Comparison of ENCODE assay signal across 7 cellular contexts in the genomic region with DNA sequence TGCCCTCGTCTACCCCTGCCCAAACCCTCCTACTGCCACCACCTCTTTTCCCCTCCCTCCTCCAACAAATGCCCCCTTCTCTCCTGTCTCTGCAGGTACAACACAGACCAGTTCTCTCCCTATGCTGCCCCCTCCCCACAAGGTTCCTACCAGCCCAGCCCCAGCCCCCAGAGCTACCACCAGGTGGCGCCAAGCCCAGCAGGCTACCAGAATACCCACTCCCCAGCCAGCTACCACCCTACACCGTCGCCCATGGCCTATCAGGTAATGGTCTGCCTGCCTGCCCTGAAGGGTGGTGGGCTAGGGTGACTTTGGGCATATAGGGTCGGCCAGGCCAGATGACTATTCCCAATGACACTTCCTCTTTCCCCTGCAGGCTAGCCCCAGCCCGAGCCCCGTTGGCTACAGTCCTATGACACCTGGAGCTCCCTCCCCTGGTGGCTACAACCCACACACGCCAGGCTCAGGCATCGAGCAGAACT. TPM values are rescaled to one million over a fixed set of nuclear protein-coding genes. Genes with fewer than 3 reads are reported as not detected.
A peak's percentile ranks its signal among the peaks of the same experiment; 100 is the strongest.
DNase-seq lines count a peak whose midpoint lies in the region; ATAC-seq, FAIRE-seq and TF ChIP-seq lines count a peak whose summit lies in the region.

No MANE protein-coding gene starts in this region.

- ATAC-seq in effector memory CD8-positive, alpha-beta T cell (replicated peaks): peak; percentile 81
- peak; percentile 90 to 95 for ATAC-seq in naive B cell (ENCODE audit: low read depth in 2 of 2)

- no peaks in the 10 kb centered on the region for H3K27me3 Mint-ChIP-seq in effector memory CD8-positive, alpha-beta T cell
- no peaks in the 10 kb centered on the region for H3K27me3 Mint-ChIP-seq in naive B cell

- H3K9me3 Mint-ChIP-seq in effector memory CD8-positive, alpha-beta T cell: no peaks in the 10 kb centered on the region
- no peaks in the 10 kb centered on the region for H3K9me3 Mint-ChIP-seq in naive B cell

- H3K4me1 Mint-ChIP-seq in effector memory CD8-positive, alpha-beta T cell (ENCODE audit: low read depth in 2 of 2): peaks cover 11 to 18% of the 10 kb centered on the region in 2 donors
- peaks cover 10 to 26% (median 16%) of the 10 kb centered on the region in 3 donors for H3K4me1 Mint-ChIP-seq in naive B cell

- peak; percentile 81 for FAIRE-seq in GM12892 (lab: Jason Lieb, UNC)
- FAIRE-seq in RCC 7860 (lab: Jason Lieb, UNC): no peak

- DNase-seq in GM12892 (ENCODE audit: insufficient read length): peak; percentile 59
- DNase-seq in NCI-H460 (ENCODE audit: extremely low read depth, low read depth): peak; percentile 18
- DNase-seq in activated CD8-positive, alpha-beta memory T cell treated with anti-CD3 and anti-CD28 coated beads for 4 hours (ENCODE audit: low read depth in 2 of 2): peak; percentile 36 to 50
- DNase-seq in effector memory CD8-positive, alpha-beta T cell: peak; percentile 65 to 70 (median 66)
- peak; percentile 69 for DNase-seq in naive B cell
- DNase-seq in stimulated activated naive CD4-positive, alpha-beta T cell (lab: John Stamatoyannopoulos, UW): peak; percentile 46 to 82 (median 72)
- no peak for DNase-seq in RCC 7860 (ENCODE audit: low spot score)

- peaks cover 79% of the 10 kb centered on the region for H3K36me3 Mint-ChIP-seq in effector memory CD8-positive, alpha-beta T cell (ENCODE audit: insufficient read depth)
- H3K36me3 Mint-ChIP-seq in naive B cell: peaks cover 10 to 25% of the 10 kb centered on the region in 2 donors

- peak overlapping the region in 1 of 2 donors; percentile 30 for H3K4me3 Mint-ChIP-seq in effector memory CD8-positive, alpha-beta T cell
- H3K4me3 Mint-ChIP-seq in naive B cell: peak overlapping the region in 2 of 8 donors; percentile 15 to 69

- TF ChIP-seq POLR2A in GM12892 (IDR thresholded peaks at IDR 0.05; ENCODE audit: low read depth, low read length): no peak

- H3K27ac Mint-ChIP-seq in effector memory CD8-positive, alpha-beta T cell: peak overlapping the region; percentile 71 to 75
- peak overlapping the region in 3 of 6 donors; percentile 38 to 58 (median 39) for H3K27ac Mint-ChIP-seq in naive B cell

RNA-seq across cellular contexts. Expression of gene TIMM50, which starts 6.5 kb away (rescaled TPM):
- polyA plus RNA-seq in GM12892 (2012; ENCODE audit: missing spikeins): 72.3 TPM
- total RNA-seq in NCI-H460 (2014; rRNA removed; shearing (Covaris generic)): 75.6 and 81.7 TPM in 2 replicates
- 120 and 133 TPM in 2 replicates for polyA plus RNA-seq in NCI-H460 (2014; cell fraction: nucleus; rRNA removed)
- 10 to 100 TPM; 35.4 to 41.9 (median 37.0) TPM for polyA plus RNA-seq in naive B cell (ENCODE audit: low read depth in 6 of 6)

RNA-seq across cellular contexts. Expression of gene DLL3, which starts 24.6 kb away (rescaled TPM):
- 0.38 TPM for polyA plus RNA-seq in GM12892 (2012; ENCODE audit: missing spikeins)
- 4.0 and 5.8 TPM in 2 replicates for total RNA-seq in NCI-H460 (2014; rRNA removed; shearing (Covaris generic))
- polyA plus RNA-seq in NCI-H460 (2014; cell fraction: nucleus; rRNA removed): 8.1 and 11.3 TPM in 2 replicates
- polyA plus RNA-seq in naive B cell (ENCODE audit: low read depth in 6 of 6): under 1 TPM in 4 of 6 donors, not detected in 2; 0.20 to 0.89 (median 0.55) TPM

RNA-seq across cellular contexts. Expression of gene SUPT5H, which starts 28.8 kb away (rescaled TPM):
- 72.1 TPM for polyA plus RNA-seq in GM12892 (2012; ENCODE audit: missing spikeins)
- total RNA-seq in NCI-H460 (2014; rRNA removed; shearing (Covaris generic)): 42.3 and 48.4 TPM in 2 replicates
- polyA plus RNA-seq in NCI-H460 (2014; cell fraction: nucleus; rRNA removed): 77.1 and 211 TPM in 2 replicates
- polyA plus RNA-seq in naive B cell (ENCODE audit: low read depth in 6 of 6): 100 to 1,000 TPM in 1 of 6 donors, 10 to 100 TPM in 5; 48.1 to 119 (median 81.6) TPM

RNA-seq across cellular contexts. Expression of gene RPS16, which starts 38.4 kb away (rescaled TPM):
- polyA plus RNA-seq in GM12892 (2012; ENCODE audit: missing spikeins): 4,399 TPM
- 541 and 944 TPM in 2 replicates for total RNA-seq in NCI-H460 (2014; rRNA removed; shearing (Covaris generic))
- polyA plus RNA-seq in NCI-H460 (2014; cell fraction: nucleus; rRNA removed): 43.3 and 118 TPM in 2 replicates
- polyA plus RNA-seq in naive B cell (ENCODE audit: low read depth in 6 of 6): 1,000 to 10,000 TPM; 1,393 to 2,131 (median 1,793) TPM

RNA-seq across cellular contexts. Expression of gene SELENOV, which starts 40.8 kb away (rescaled TPM):
- polyA plus RNA-seq in GM12892 (2012; ENCODE audit: missing spikeins): not detected
- total RNA-seq in NCI-H460 (2014; rRNA removed; shearing (Covaris generic)): not detected in 2 replicates
- not detected in 2 replicates for polyA plus RNA-seq in NCI-H460 (2014; cell fraction: nucleus; rRNA removed)
- polyA plus RNA-seq in naive B cell (ENCODE audit: low read depth in 6 of 6): not detected
